ENCODE assay signal across 23 cellular contexts in genomic region chr5:91158011-91158410, GRCh38.
"Had no signal": no experiment of that assay in that cellular context is flagged by ENCODE, and none has a peak within 500 bp of the region (broad histone marks: within the 10 kb centered on the region; RNA-seq: fewer than 3 reads in every experiment).

No MANE protein-coding gene starts in this region.

- DNase-seq: activated CD4-positive, alpha-beta memory T cell treated with anti-CD3 and anti-CD28 coated beads for 36 hours; activated CD4-positive, alpha-beta T cell treated with anti-CD3 and anti-CD28 coated beads for 36 hours; activated CD4-positive, alpha-beta T cell treated with anti-CD3 and anti-CD28 coated beads, Interleukin-2, amount 10 ng/mL, durations not matched to agents 24 days and 14 days; activated CD4-positive, CD25-positive, alpha-beta regulatory T cell; activated CD4-positive, CD25-positive, alpha-beta regulatory T cell treated with anti-CD3 and anti-CD28 coated beads, Interleukin-2, amount 50 U/mL, for 72 hours; activated CD8-positive, alpha-beta memory T cell treated with anti-CD3 and anti-CD28 coated beads, Interleukin-2, amount 10 ng/mL, durations not matched to agents 7 days and 5 days; activated CD8-positive, alpha-beta memory T cell treated with anti-CD3 and anti-CD28 coated beads, Interleukin-2, amount 50 U/mL, for 4 hours; activated CD8-positive, alpha-beta T cell treated with anti-CD3 and anti-CD28 coated beads, Interleukin-2, amount 10 ng/mL, durations not matched to agents 7 days and 5 days; activated effector memory CD4-positive, alpha-beta T cell treated with anti-CD3 and anti-CD28 coated beads, Interleukin-2, amount 50 U/mL, for 16 hours; activated naive CD4-positive, alpha-beta T cell treated with anti-CD3 and anti-CD28 coated beads for 36 hours; activated T-cell treated with anti-CD3 and anti-CD28 coated beads, Interleukin-2, amount 50 U/mL, for 1 hour; activated T-cell treated with anti-CD3 and anti-CD28 coated beads, Interleukin-2, amount 50 U/mL, for 48 hours; amniotic stem cell; brain microvascular endothelial cell; dorsolateral prefrontal cortex; effector memory CD4-positive, alpha-beta T cell; endodermal cell; foreskin keratinocyte; gastrocnemius medialis; glutamatergic neuron; heart left ventricle; T-helper 2 cell had no signal

- ATAC-seq: activated CD4-positive, alpha-beta T cell treated with anti-CD3 and anti-CD28 coated beads for 36 hours; activated CD8-positive, alpha-beta memory T cell treated with anti-CD3 and anti-CD28 coated beads, Interleukin-2, amount 10 ng/mL, durations not matched to agents 7 days and 5 days; activated CD8-positive, alpha-beta T cell treated with anti-CD3 and anti-CD28 coated beads, Interleukin-2, amount 10 ng/mL, durations not matched to agents 7 days and 5 days; esophagus mucosa; foreskin keratinocyte; gastrocnemius medialis; heart left ventricle had no signal
